12 cellular contexts compared by ENCODE assay signal in genomic region chr9:88418715-88419540, GRCh38. TPM values are rescaled to one million over a fixed set of nuclear protein-coding genes. Genes with fewer than 3 reads are reported as not detected.
A peak's percentile ranks its signal among the peaks of the same experiment; 100 is the strongest.
DNase-seq lines count a peak whose midpoint lies in the region; ATAC-seq and TF ChIP-seq lines count a peak whose summit lies in the region.
"Had no signal": no experiment of that assay in that cellular context is flagged by ENCODE, and none has a peak within 500 bp of the region (broad histone marks: within the 10 kb centered on the region; RNA-seq: fewer than 3 reads in every experiment).

No MANE protein-coding gene starts in this region.

- H3K4me3 ChIP-seq in NB4 (ENCODE audit: low read depth, low read length): no peak overlapping the region
- H3K4me3 ChIP-seq in astrocyte of the spinal cord (ENCODE audit: low read depth, low read length): no peak overlapping the region
- H3K4me3 ChIP-seq: adrenal gland, ovary had no signal

- no peak for TF ChIP-seq POLR2A in NB4 (IDR thresholded peaks at IDR 0.05; ENCODE audit: extremely low read depth, insufficient read length)

- TF ChIP-seq CTCF in NB4 (IDR thresholded peaks at IDR 0.05; ENCODE audit: low read depth, low read length): no peak
- TF ChIP-seq CTCF in astrocyte of the spinal cord (IDR thresholded peaks at IDR 0.05; ENCODE audit: low read depth, low read length): no peak

- DNase-seq in SKM-1 treated with dmso at 0.1 percent for 144 hours (lab: John Stamatoyannopoulos, UW; ENCODE audit: unreplicated experiment) (peak; percentile 13), SKM-1 (lab: John Stamatoyannopoulos, UW; ENCODE audit: unreplicated experiment) (no peak), NB4 (ENCODE audit: low read depth) (peak; percentile 28), astrocyte of the spinal cord (ENCODE audit: low read depth, low spot score) (peak; percentile 38), cerebellum (ENCODE audit: low spot score) (no peak), SIG-M5 treated with dmso at 0.1 percent for 504 hours (lab: John Stamatoyannopoulos, UW; ENCODE audit: unreplicated experiment) (no peak)
- peak; percentile 68 for DNase-seq in stimulated activated CD4-positive, alpha-beta T cell treated with anti-CD3 and anti-CD28 coated beads, Interleukin-1b, Interleukin-23, amount 100 ng/mL, for 48 hours
- DNase-seq: GF-D8, ovary had no signal

- ATAC-seq in HG02852 (IDR thresholded peaks at IDR 0.05; ENCODE audit: unreplicated experiment): no peak
- ATAC-seq: left lobe of liver had no signal

- in situ Hi-C loops in astrocyte of the spinal cord (cut with HindIII; ENCODE audit: low sequenced_read_pairs): no loop called here

RNA-seq across cellular contexts. Expression of gene SPIN1, which starts 30.7 kb away (rescaled TPM):
- 186 TPM for total RNA-seq in cerebellum

Comparison
In these comparisons a context has a peak if more than half of its experiments do, and no peak if none do; other contexts are left out.
1. DNase-seq: peak in SKM-1 treated with dmso at 0.1 percent for 144 hours (single experiment), NB4 (single experiment), astrocyte of the spinal cord (single experiment) and stimulated activated CD4-positive, alpha-beta T cell treated with anti-CD3 and anti-CD28 coated beads, Interleukin-1b, Interleukin-23, amount 100 ng/mL, for 48 hours (single experiment); none in SKM-1 (single experiment), cerebellum (single experiment) and SIG-M5 treated with dmso at 0.1 percent for 504 hours (single experiment).